3 cellular contexts compared by ENCODE assay signal in the genomic region with DNA sequence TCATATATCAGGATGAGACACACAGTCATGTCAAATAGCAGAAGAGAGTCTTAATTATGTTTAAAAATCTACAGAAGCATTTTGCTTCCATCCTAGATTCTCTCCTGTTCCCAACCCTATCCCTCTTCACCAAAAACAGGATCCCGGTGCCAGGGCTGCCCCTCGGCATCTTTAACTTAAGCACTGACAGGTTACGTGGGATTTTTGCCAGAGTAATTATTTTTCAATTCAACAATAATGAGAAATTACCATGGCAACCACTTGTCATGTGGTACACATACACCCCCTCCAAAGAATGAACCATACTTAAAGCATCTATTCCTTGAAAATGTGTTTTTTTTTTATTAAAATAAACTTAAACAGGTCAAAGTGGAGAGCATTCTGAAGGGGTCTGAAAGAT.
"Had no signal": no experiment of that assay in that cellular context is flagged by ENCODE, and none has a peak within 500 bp of the region (broad histone marks: within the 10 kb centered on the region; RNA-seq: fewer than 3 reads in every experiment).

No MANE protein-coding gene starts in this region.

- ATAC-seq: GM12878 had no signal

- DNase-seq: GDM1, GF-D8 had no signal

- H3K4me3 ChIP-seq: GM12878 had no signal
